ENCODE assay signal across 18 cellular contexts in the genomic region with DNA sequence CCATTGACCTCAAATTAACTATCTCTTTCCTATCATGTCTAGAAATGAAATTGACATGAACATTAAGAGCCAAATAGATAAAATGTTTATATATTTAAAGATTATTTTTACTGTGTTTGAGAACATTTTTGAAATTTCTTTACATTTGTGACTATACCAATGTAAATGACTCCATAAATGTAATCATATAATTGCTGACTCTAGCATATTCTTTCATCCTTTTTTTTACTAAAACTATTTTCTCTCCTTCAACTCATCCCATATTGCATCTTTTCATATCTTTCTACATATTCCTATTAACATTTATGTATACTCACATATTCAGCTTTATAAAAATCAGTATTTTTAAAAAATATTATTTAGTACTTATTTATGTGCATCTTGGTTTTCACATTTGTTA. TPM values are rescaled to one million over a fixed set of nuclear protein-coding genes. Genes with fewer than 3 reads are reported as not detected.
DNase-seq lines count a peak whose midpoint lies in the region; FAIRE-seq and TF ChIP-seq lines count a peak whose summit lies in the region.
"Had no signal": no experiment of that assay in that cellular context is flagged by ENCODE, and none has a peak within 500 bp of the region (broad histone marks: within the 10 kb centered on the region; RNA-seq: fewer than 3 reads in every experiment).

No MANE protein-coding gene starts in this region.

- H3K36me3 ChIP-seq in kidney (ENCODE audit: control insufficient read depth in 1 of 2, insufficient read depth in 2 of 2, low read length in 2 of 2), result peaks cover 8 to 28% of the 10 kb centered on the region in 2 donors
- no peaks in the 10 kb centered on the region for H3K36me3 ChIP-seq in colonic mucosa
- peaks cover 6 to 36% (median 15%) of the 10 kb centered on the region in 4 donors for H3K36me3 ChIP-seq in esophagus muscularis mucosa

- no peak overlapping the region for H3K4me3 ChIP-seq in kidney (ENCODE audit: low read length in 2 of 2)
- no peak overlapping the region for H3K4me3 ChIP-seq in colonic mucosa
- H3K4me3 ChIP-seq in esophagus muscularis mucosa, result no peak overlapping the region
- H3K4me3 ChIP-seq: BLaER1 treated with 17β-estradiol and CSF1 and Interleukin-3, amounts not matched to agents 10 nM and 100 nM; GM23248; HAP-1 had no signal

- FAIRE-seq in G401.6 (lab: Jason Lieb, UNC), result peak; percentile 83
- peak; percentile 34 for FAIRE-seq in TTC549 (lab: Jason Lieb, UNC)
- FAIRE-seq in kidney (lab: Jason Lieb, UNC), result peak; percentile 60
- FAIRE-seq: GM12892, GM18507 had no signal

- intact Hi-C loops in kidney (cut with DNase I), result no loop called here
- intact Hi-C loops in colonic mucosa (cut with DNase I), result no loop called here
- intact Hi-C loops in esophagus muscularis mucosa (cut with DNase I), result no loop called here

- TF ChIP-seq CTCF in kidney (IDR thresholded peaks at IDR 0.05; ENCODE audit: borderline replicate concordance, extremely low read depth, insufficient read depth) (no peak), colonic mucosa (IDR thresholded peaks at IDR 0.05) (no peak), esophagus muscularis mucosa (IDR thresholded peaks at IDR 0.05) (no peak)

- H3K27me3 ChIP-seq in colonic mucosa, result no peaks in the 10 kb centered on the region
- no peaks in the 10 kb centered on the region for H3K27me3 ChIP-seq in esophagus muscularis mucosa
- H3K27me3 ChIP-seq: BLaER1 treated with 17β-estradiol and CSF1 and Interleukin-3, amounts not matched to agents 10 nM and 100 nM had no signal

- no peaks in the 10 kb centered on the region for H3K9me3 ChIP-seq in kidney (ENCODE audit: control insufficient read depth in 1 of 2, low read length in 2 of 2)
- H3K9me3 ChIP-seq in colonic mucosa, result no peaks in the 10 kb centered on the region
- no peaks in the 10 kb centered on the region for H3K9me3 ChIP-seq in esophagus muscularis mucosa
- H3K9me3 ChIP-seq: HAP-1 had no signal

- no peak for TF ChIP-seq POLR2A in esophagus muscularis mucosa (IDR thresholded peaks at IDR 0.05; ENCODE audit: low read depth)

- DNase-seq in kidney, result no peak
- no peak for DNase-seq in colonic mucosa
- no peak for DNase-seq in esophagus muscularis mucosa (ENCODE audit: extremely low spot score)
- DNase-seq in NCI-H82 treated with DMSO at 0.1 percent for 48 hours (lab: John Stamatoyannopoulos, UW; ENCODE audit: unreplicated experiment), result no peak
- DNase-seq: Calu3; CD8-positive, alpha-beta T cell; DMS53; DND-41; EL; GM23248; KG1 had no signal

- TF ChIP-seq EP300 in esophagus muscularis mucosa (IDR thresholded peaks at IDR 0.05), result no peak

- H3K27ac ChIP-seq in kidney (ENCODE audit: low read depth in 2 of 2, low read length in 2 of 2), result no peak overlapping the region
- no peak overlapping the region for H3K27ac ChIP-seq in colonic mucosa
- H3K27ac ChIP-seq in esophagus muscularis mucosa (replicated peaks in 1 of 4), result no peak overlapping the region
- H3K27ac ChIP-seq: BLaER1 treated with 17β-estradiol and CSF1 and Interleukin-3, amounts not matched to agents 10 nM and 100 nM; GM23248; HL-60 had no signal

- H3K4me1 ChIP-seq in kidney (ENCODE audit: control insufficient read depth in 1 of 2, insufficient read depth in 1 of 2, low read depth in 1 of 2, low read length in 2 of 2), result no peaks in the 10 kb centered on the region
- H3K4me1 ChIP-seq in colonic mucosa, result no peaks in the 10 kb centered on the region
- no peaks in the 10 kb centered on the region for H3K4me1 ChIP-seq in esophagus muscularis mucosa
- H3K4me1 ChIP-seq: HAP-1 had no signal

- no peak overlapping the region for H3K9ac ChIP-seq in kidney (ENCODE audit: low read length in 2 of 2)
- no peak overlapping the region for H3K9ac ChIP-seq in colonic mucosa (ENCODE audit: low read depth in 2 of 2, low read length in 2 of 2)
- H3K9ac ChIP-seq: BLaER1 treated with 17β-estradiol and CSF1 and Interleukin-3, amounts not matched to agents 10 nM and 100 nM; GM23248 had no signal

RNA-seq across cellular contexts. Expression of gene TMEM106B, which starts 16.9 kb away (rescaled TPM):
- total RNA-seq in kidney (50.2 TPM), colonic mucosa (10 to 100 TPM; 37.8 to 52.3 TPM), esophagus muscularis mucosa (10 to 100 TPM; 39.3 to 49.8 (median 44.1) TPM)
- 21.1 TPM for polyA plus RNA-seq in kidney (ENCODE audit: insufficient read depth, low read depth, low replicate concordance)
